ENCODE assay signal across 2 cellular contexts in the genomic region with DNA sequence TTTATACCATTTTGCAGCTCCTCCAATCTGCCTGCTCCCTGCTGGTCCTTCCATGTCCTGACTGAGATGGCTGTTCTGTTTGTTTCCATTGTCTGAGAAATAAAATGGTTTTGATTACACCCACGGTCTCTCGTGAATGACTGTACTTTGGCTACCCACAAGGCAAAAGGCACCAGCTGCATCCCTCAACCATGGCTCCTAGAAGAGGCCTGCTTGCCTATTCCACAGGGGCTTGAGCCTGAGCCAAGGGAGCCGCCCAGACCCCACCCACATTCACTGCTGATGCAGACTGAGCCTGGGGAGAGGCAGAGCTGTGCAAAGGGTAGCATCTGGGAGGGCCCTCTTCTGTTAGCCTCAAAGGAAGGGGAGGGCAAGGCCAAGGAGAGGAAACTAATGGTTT.
A peak's percentile ranks its signal among the peaks of the same experiment; 100 is the strongest.
TF ChIP-seq lines count a peak whose summit lies in the region.

No MANE protein-coding gene starts in this region.

TF ChIP-seq in HEK293, 187 proteins besides CTCF, POLR2A, EP300 and RAD21:
- TF ChIP-seq, protein P1, sequence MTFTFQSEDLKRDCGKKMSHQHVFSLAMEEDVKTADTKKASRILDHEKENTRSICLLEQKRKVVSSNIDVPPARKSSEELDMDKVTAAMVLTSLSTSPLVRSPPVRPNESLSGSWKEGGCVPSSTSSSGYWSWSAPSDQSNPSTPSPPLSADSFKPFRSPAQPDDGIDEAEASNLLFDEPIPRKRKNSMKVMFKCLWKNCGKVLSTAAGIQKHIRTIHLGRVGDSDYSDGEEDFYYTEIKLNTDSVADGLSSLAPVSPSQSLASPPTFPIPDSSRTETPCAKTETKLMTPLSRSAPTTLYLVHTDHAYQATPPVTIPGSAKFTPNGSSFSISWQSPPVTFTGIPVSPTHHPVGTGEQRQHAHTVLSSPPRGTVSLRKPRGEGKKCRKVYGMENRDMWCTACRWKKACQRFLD (tag by site-specific recombination; IDR thresholded peaks at IDR 0.05): no peak
- TF ChIP-seq EGR2 (tag by site-specific recombination; IDR thresholded peaks at IDR 0.05; ENCODE audit: low read depth): peak; percentile 76
- peak; percentile 84 for TF ChIP-seq KLF1 (tag by site-specific recombination; IDR thresholded peaks at IDR 0.05)
- peak; percentile 78 for TF ChIP-seq ZFHX2 (tag by site-specific recombination; conservative IDR thresholded peaks at IDR 0.05)

TF ChIP-seq in SK-N-SH, 30 proteins besides CTCF, POLR2A, EP300 and RAD21:
- TF ChIP-seq SMC3 (IDR thresholded peaks at IDR 0.05; ENCODE audit: low read depth, low read length): no peak
- no peak for TF ChIP-seq GABPA (IDR thresholded peaks at IDR 0.05; ENCODE audit: low read depth)
- TF ChIP-seq FOSL2 (IDR thresholded peaks at IDR 0.05; ENCODE audit: borderline replicate concordance, low read depth): no peak
- TF ChIP-seq GATA2 (CRISPR knock-in tag; IDR thresholded peaks at IDR 0.05): no peak
- TF ChIP-seq NRF1 (IDR thresholded peaks at IDR 0.05; ENCODE audit: low read depth, low read length): no peak
- TF ChIP-seq, protein P2, sequence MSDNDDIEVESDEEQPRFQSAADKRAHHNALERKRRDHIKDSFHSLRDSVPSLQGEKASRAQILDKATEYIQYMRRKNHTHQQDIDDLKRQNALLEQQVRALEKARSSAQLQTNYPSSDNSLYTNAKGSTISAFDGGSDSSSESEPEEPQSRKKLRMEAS (IDR thresholded peaks at IDR 0.05; ENCODE audit: low read depth): no peak
- TF ChIP-seq SIN3A (IDR thresholded peaks at IDR 0.05; ENCODE audit: borderline replicate concordance, low read depth, low read length): no peak
- no peak for TF ChIP-seq CHD2 (IDR thresholded peaks at IDR 0.05; ENCODE audit: low read length, partially characterized antibody)
- no peak for TF ChIP-seq POLR2AphosphoS5 (IDR thresholded peaks at IDR 0.05; ENCODE audit: low read depth, low read length)
- TF ChIP-seq, protein P3, sequence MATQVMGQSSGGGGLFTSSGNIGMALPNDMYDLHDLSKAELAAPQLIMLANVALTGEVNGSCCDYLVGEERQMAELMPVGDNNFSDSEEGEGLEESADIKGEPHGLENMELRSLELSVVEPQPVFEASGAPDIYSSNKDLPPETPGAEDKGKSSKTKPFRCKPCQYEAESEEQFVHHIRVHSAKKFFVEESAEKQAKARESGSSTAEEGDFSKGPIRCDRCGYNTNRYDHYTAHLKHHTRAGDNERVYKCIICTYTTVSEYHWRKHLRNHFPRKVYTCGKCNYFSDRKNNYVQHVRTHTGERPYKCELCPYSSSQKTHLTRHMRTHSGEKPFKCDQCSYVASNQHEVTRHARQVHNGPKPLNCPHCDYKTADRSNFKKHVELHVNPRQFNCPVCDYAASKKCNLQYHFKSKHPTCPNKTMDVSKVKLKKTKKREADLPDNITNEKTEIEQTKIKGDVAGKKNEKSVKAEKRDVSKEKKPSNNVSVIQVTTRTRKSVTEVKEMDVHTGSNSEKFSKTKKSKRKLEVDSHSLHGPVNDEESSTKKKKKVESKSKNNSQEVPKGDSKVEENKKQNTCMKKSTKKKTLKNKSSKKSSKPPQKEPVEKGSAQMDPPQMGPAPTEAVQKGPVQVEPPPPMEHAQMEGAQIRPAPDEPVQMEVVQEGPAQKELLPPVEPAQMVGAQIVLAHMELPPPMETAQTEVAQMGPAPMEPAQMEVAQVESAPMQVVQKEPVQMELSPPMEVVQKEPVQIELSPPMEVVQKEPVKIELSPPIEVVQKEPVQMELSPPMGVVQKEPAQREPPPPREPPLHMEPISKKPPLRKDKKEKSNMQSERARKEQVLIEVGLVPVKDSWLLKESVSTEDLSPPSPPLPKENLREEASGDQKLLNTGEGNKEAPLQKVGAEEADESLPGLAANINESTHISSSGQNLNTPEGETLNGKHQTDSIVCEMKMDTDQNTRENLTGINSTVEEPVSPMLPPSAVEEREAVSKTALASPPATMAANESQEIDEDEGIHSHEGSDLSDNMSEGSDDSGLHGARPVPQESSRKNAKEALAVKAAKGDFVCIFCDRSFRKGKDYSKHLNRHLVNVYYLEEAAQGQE (IDR thresholded peaks at IDR 0.05; ENCODE audit: low read depth, low read length): no peak
- no peak for TF ChIP-seq RFX5 (IDR thresholded peaks at IDR 0.05; ENCODE audit: low read length)
- no peak for TF ChIP-seq YY1 (IDR thresholded peaks at IDR 0.05; ENCODE audit: low read depth)
- TF ChIP-seq, protein P4, sequence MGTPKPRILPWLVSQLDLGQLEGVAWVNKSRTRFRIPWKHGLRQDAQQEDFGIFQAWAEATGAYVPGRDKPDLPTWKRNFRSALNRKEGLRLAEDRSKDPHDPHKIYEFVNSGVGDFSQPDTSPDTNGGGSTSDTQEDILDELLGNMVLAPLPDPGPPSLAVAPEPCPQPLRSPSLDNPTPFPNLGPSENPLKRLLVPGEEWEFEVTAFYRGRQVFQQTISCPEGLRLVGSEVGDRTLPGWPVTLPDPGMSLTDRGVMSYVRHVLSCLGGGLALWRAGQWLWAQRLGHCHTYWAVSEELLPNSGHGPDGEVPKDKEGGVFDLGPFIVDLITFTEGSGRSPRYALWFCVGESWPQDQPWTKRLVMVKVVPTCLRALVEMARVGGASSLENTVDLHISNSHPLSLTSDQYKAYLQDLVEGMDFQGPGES (IDR thresholded peaks at IDR 0.05; ENCODE audit: low read depth, low read length): no peak
- TF ChIP-seq RXRA (IDR thresholded peaks at IDR 0.05; ENCODE audit: borderline replicate concordance, low read depth): no peak
- TF ChIP-seq TCF12 (IDR thresholded peaks at IDR 0.05): no peak
- TF ChIP-seq RCOR1 (IDR thresholded peaks at IDR 0.05; ENCODE audit: low read length): no peak
- TF ChIP-seq NFIC (IDR thresholded peaks at IDR 0.05; ENCODE audit: borderline replicate concordance): no peak
- no peak for TF ChIP-seq JUND (IDR thresholded peaks at IDR 0.05)
- no peak for TF ChIP-seq TAF1 (IDR thresholded peaks at IDR 0.05; ENCODE audit: borderline replicate concordance, low read depth, low read length)
